Comparison of ENCODE assay signal across 1 cellular context in the genomic region with DNA sequence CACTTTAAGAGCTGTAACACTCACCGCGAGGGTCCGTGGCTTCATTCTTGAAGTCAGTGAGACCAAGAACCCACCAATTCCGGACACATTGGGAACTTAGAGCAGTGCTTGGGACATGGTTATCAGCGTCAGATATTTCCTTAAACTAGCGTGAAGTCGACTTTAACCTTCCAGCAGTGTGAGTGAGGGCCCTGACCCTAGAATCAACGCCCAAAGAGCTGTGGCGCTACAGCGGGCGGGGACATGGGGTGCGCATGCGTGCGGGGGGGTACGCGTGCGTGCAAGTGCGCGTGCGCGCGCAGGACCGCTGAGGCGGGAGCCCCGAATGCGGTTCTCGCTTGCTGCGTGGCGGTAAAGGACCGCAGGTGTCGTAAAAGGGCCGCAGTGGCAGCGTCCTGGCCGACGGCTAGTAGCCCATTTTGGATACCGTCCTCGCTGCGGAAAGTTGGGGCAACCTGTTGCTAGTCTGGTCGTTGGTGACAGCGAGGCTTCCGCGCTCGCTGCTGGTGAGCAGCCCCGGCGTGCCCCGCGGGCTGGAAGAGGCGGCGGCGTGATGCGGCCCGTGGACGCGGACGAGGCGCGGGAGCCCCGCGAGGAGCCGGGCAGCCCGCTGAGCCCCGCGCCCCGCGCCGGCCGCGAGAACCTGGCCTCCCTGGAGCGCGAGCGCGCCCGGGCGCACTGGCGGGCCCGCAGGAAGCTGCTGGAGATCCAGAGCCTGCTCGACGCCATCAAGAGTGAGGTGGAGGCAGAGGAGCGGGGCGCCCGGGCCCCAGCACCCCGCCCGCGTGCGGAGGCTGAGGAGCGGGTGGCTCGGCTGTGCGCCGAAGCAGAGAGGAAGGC.
TF ChIP-seq lines count a peak whose summit lies in the region.

No MANE protein-coding gene starts in this region.

TF ChIP-seq in SK-N-SH, 30 proteins besides CTCF, POLR2A, EP300 and RAD21 (continued from another document):
- TF ChIP-seq, protein P1, sequence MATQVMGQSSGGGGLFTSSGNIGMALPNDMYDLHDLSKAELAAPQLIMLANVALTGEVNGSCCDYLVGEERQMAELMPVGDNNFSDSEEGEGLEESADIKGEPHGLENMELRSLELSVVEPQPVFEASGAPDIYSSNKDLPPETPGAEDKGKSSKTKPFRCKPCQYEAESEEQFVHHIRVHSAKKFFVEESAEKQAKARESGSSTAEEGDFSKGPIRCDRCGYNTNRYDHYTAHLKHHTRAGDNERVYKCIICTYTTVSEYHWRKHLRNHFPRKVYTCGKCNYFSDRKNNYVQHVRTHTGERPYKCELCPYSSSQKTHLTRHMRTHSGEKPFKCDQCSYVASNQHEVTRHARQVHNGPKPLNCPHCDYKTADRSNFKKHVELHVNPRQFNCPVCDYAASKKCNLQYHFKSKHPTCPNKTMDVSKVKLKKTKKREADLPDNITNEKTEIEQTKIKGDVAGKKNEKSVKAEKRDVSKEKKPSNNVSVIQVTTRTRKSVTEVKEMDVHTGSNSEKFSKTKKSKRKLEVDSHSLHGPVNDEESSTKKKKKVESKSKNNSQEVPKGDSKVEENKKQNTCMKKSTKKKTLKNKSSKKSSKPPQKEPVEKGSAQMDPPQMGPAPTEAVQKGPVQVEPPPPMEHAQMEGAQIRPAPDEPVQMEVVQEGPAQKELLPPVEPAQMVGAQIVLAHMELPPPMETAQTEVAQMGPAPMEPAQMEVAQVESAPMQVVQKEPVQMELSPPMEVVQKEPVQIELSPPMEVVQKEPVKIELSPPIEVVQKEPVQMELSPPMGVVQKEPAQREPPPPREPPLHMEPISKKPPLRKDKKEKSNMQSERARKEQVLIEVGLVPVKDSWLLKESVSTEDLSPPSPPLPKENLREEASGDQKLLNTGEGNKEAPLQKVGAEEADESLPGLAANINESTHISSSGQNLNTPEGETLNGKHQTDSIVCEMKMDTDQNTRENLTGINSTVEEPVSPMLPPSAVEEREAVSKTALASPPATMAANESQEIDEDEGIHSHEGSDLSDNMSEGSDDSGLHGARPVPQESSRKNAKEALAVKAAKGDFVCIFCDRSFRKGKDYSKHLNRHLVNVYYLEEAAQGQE (IDR thresholded peaks at IDR 0.05; ENCODE audit: low read depth, low read length), result peak; percentile 14; the same call in 1 of the 2 replicates
- TF ChIP-seq MEF2A (IDR thresholded peaks at IDR 0.05; ENCODE audit: borderline replicate concordance, low read depth), result no peak
- peak; percentile 78 for TF ChIP-seq MXI1 (IDR thresholded peaks at IDR 0.05; ENCODE audit: low read depth, low read length)
- TF ChIP-seq FOXM1 (IDR thresholded peaks at IDR 0.05; ENCODE audit: low read depth), result no peak
- TF ChIP-seq CHD2 (IDR thresholded peaks at IDR 0.05; ENCODE audit: low read length, partially characterized antibody), result peak; percentile 72
- TF ChIP-seq RFX5 (IDR thresholded peaks at IDR 0.05; ENCODE audit: low read length), result no peak
- no peak for TF ChIP-seq FOSL2 (IDR thresholded peaks at IDR 0.05; ENCODE audit: borderline replicate concordance, low read depth)
- TF ChIP-seq RCOR1 (IDR thresholded peaks at IDR 0.05; ENCODE audit: low read length), result peak; percentile 66
- no peak for TF ChIP-seq JUND (IDR thresholded peaks at IDR 0.05)
- no peak for TF ChIP-seq GABPA (IDR thresholded peaks at IDR 0.05; ENCODE audit: low read depth)
- TF ChIP-seq GATA2 (CRISPR knock-in tag; IDR thresholded peaks at IDR 0.05), result no peak
- no peak for TF ChIP-seq USF2 (IDR thresholded peaks at IDR 0.05; ENCODE audit: borderline replicate concordance, low read depth, low read length)
- TF ChIP-seq POLR2AphosphoS5 (IDR thresholded peaks at IDR 0.05; ENCODE audit: low read depth, low read length), result peak; percentile 90
- TF ChIP-seq SIN3A (IDR thresholded peaks at IDR 0.05; ENCODE audit: borderline replicate concordance, low read depth, low read length), result no peak
- TF ChIP-seq TCF12 (IDR thresholded peaks at IDR 0.05), result no peak
- TF ChIP-seq PBX3 (IDR thresholded peaks at IDR 0.05), result no peak
- TF ChIP-seq MAX (IDR thresholded peaks at IDR 0.05; ENCODE audit: low read depth), result peak; percentile 98
- TF ChIP-seq USF1 (IDR thresholded peaks at IDR 0.05; ENCODE audit: borderline replicate concordance, low read depth), result no peak
- no peak for TF ChIP-seq EZH2phosphoT487 (IDR thresholded peaks at IDR 0.05; ENCODE audit: borderline replicate concordance, low read depth)
- no peak for TF ChIP-seq NFIC (IDR thresholded peaks at IDR 0.05; ENCODE audit: borderline replicate concordance)
- no peak for TF ChIP-seq ELF1 (IDR thresholded peaks at IDR 0.05)
- peak; percentile 73; the same call in 1 of the 2 replicates for TF ChIP-seq YY1 (IDR thresholded peaks at IDR 0.05; ENCODE audit: low read depth)
- TF ChIP-seq FOXJ3 (CRISPR knock-in tag; IDR thresholded peaks at IDR 0.05), result 0 out of 2 replicates have a peak, but pooled peaks have one; percentile 15
- TF ChIP-seq, protein P2, sequence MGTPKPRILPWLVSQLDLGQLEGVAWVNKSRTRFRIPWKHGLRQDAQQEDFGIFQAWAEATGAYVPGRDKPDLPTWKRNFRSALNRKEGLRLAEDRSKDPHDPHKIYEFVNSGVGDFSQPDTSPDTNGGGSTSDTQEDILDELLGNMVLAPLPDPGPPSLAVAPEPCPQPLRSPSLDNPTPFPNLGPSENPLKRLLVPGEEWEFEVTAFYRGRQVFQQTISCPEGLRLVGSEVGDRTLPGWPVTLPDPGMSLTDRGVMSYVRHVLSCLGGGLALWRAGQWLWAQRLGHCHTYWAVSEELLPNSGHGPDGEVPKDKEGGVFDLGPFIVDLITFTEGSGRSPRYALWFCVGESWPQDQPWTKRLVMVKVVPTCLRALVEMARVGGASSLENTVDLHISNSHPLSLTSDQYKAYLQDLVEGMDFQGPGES (IDR thresholded peaks at IDR 0.05; ENCODE audit: low read depth, low read length), result no peak
- TF ChIP-seq SMC3 (IDR thresholded peaks at IDR 0.05; ENCODE audit: low read depth, low read length), result no peak
- TF ChIP-seq TAF1 (IDR thresholded peaks at IDR 0.05; ENCODE audit: borderline replicate concordance, low read depth, low read length), result peak; percentile 90; the same call in 1 of the 2 replicates
- TF ChIP-seq RXRA (IDR thresholded peaks at IDR 0.05; ENCODE audit: borderline replicate concordance, low read depth), result no peak
- TF ChIP-seq NRF1 (IDR thresholded peaks at IDR 0.05; ENCODE audit: low read depth, low read length), result peak; percentile 97
- no peak for TF ChIP-seq TEAD4 (IDR thresholded peaks at IDR 0.05; ENCODE audit: borderline replicate concordance, insufficient read depth)
